Comparison of ENCODE assay signal across 16 cellular contexts in genomic region chr11:102177126-102177525, GRCh38.
DNase-seq lines count a peak whose midpoint lies in the region; ATAC-seq, FAIRE-seq and TF ChIP-seq lines count a peak whose summit lies in the region.
"Had no signal": no experiment of that assay in that cellular context is flagged by ENCODE, and none has a peak within 500 bp of the region (broad histone marks: within the 10 kb centered on the region; RNA-seq: fewer than 3 reads in every experiment).

No MANE protein-coding gene starts in this region.

- H3K27me3 ChIP-seq in HCT116 (ENCODE audit: insufficient read depth, low read length) (no peaks in the 10 kb centered on the region), astrocyte (ENCODE audit: insufficient read depth, low read length) (no peaks in the 10 kb centered on the region), tibial artery (no peaks in the 10 kb centered on the region)
- H3K27me3 ChIP-seq: BLaER1, left lung had no signal

- H3K27me3 Mint-ChIP-seq in astrocyte (ENCODE audit: low read depth, unreplicated experiment) = no peaks in the 10 kb centered on the region
- peaks cover 14% of the 10 kb centered on the region for H3K27me3 Mint-ChIP-seq in activated naive CD8-positive, alpha-beta T cell treated with anti-CD3 and anti-CD28 coated beads, Interleukin-2, amount 50 U/mL, for 24 hours

- no peak overlapping the region for H3K4me3 Mint-ChIP-seq in astrocyte (ENCODE audit: unreplicated experiment)
- H3K4me3 Mint-ChIP-seq in activated naive CD8-positive, alpha-beta T cell treated with anti-CD3 and anti-CD28 coated beads, Interleukin-2, amount 50 U/mL, for 24 hours = no peak overlapping the region
- H3K4me3 Mint-ChIP-seq: activated CD4-positive, alpha-beta memory T cell treated with anti-CD3 and anti-CD28 coated beads, Interleukin-2, amount 10 ng/mL, durations not matched to agents 7 days and 5 days; activated T-helper 17 cell treated with anti-CD3 and anti-CD28 coated beads, Interleukin-2, amount 50 U/mL, for 72 hours; naive B cell had no signal

- H3K4me1 ChIP-seq in HCT116 (ENCODE audit: control insufficient read depth in 1 of 2, insufficient read depth in 2 of 2, low read length in 2 of 2) (peaks cover 15 to 41% of the 10 kb centered on the region in 2 experiments), astrocyte (ENCODE audit: insufficient read depth, low read length) (peaks cover 27% of the 10 kb centered on the region), tibial artery (peaks cover 0 to 58% (median 16%) of the 10 kb centered on the region in 4 donors)
- H3K4me1 ChIP-seq: BLaER1 had no signal

- TF ChIP-seq POLR2A in HCT116 (IDR thresholded peaks at IDR 0.05; ENCODE audit: borderline replicate concordance, extremely low read depth, insufficient read depth, insufficient read length) = no peak

- CTCF ChIA-PET in HCT116 (lab: Charles Lee) = no interaction called here

- H3K4me3 ChIP-seq in HCT116 (replicated peaks in 1 of 2; ENCODE audit: low read depth in 1 of 2, low read length in 2 of 2) (no peak overlapping the region), astrocyte (ENCODE audit: insufficient read depth, low read depth, low read length) (no peak overlapping the region), tibial artery (no peak overlapping the region)
- H3K4me3 ChIP-seq: BLaER1, left lung had no signal

- H3K4me2 ChIP-seq in HCT116 (ENCODE audit: low read length) (peak overlapping the region; percentile 68), astrocyte (ENCODE audit: low read length) (no peak overlapping the region)
- H3K4me2 ChIP-seq: BLaER1 had no signal

- H2AFZ ChIP-seq in HCT116 (ENCODE audit: low read depth, low read length, poor library complexity, severe bottlenecking) = no peak overlapping the region
- H2AFZ ChIP-seq in astrocyte (ENCODE audit: low read depth, low read length) = no peak overlapping the region

- H3K27ac ChIP-seq in HCT116 (ENCODE audit: low read depth, low read length) = peak overlapping the region; percentile 52; the same call in 1 of the 2 replicates
- peak overlapping the region; percentile 76 for H3K27ac ChIP-seq in astrocyte (ENCODE audit: low read depth, low read length)
- peak overlapping the region; percentile 81 to 87 for H3K27ac ChIP-seq in tibial artery
- H3K27ac ChIP-seq: BLaER1 had no signal

- no peak overlapping the region for H3K27ac Mint-ChIP-seq in astrocyte (ENCODE audit: unreplicated experiment)
- no peak overlapping the region for H3K27ac Mint-ChIP-seq in activated naive CD8-positive, alpha-beta T cell treated with anti-CD3 and anti-CD28 coated beads, Interleukin-2, amount 50 U/mL, for 24 hours
- H3K27ac Mint-ChIP-seq: activated CD4-positive, alpha-beta memory T cell treated with anti-CD3 and anti-CD28 coated beads, Interleukin-2, amount 10 ng/mL, durations not matched to agents 7 days and 5 days; activated T-helper 17 cell treated with anti-CD3 and anti-CD28 coated beads, Interleukin-2, amount 50 U/mL, for 72 hours; naive B cell had no signal

- BruUV-seq in HCT116 (replicated peaks; lab: Mats Ljungman, UMichigan) = no TSS peak

- no peak for DNase-seq in HCT116 (ENCODE audit: low read depth, low spot score)
- DNase-seq in astrocyte (ENCODE audit: low read depth) = no peak
- peak; percentile 19 for DNase-seq in kidney tubule cell (ENCODE audit: low spot score)
- DNase-seq in tibial artery = no peak
- no peak for DNase-seq in activated T-cell treated with anti-CD3 and anti-CD28 coated beads, Interleukin-2, amount 50 U/mL, for 1 hour
- DNase-seq in activated naive CD8-positive, alpha-beta T cell treated with anti-CD3 and anti-CD28 coated beads, Interleukin-2, amount 50 U/mL, for 24 hours = no peak
- DNase-seq: activated CD4-positive, alpha-beta memory T cell treated with anti-CD3 and anti-CD28 coated beads, Interleukin-2, amount 10 ng/mL, durations not matched to agents 7 days and 5 days; cortex of kidney; left lung; naive B cell; NCI-H1694; NCI-H524 treated with DMSO at 0.1 percent for 48 hours had no signal

- H3K9me3 ChIP-seq in HCT116 (ENCODE audit: control insufficient read depth in 1 of 2, insufficient read depth in 1 of 2, low read depth in 1 of 2, low read length in 2 of 2) (no peaks in the 10 kb centered on the region), astrocyte (ENCODE audit: insufficient read depth, low read depth, low read length) (no peaks in the 10 kb centered on the region), tibial artery (no peaks in the 10 kb centered on the region)
- H3K9me3 ChIP-seq: left lung had no signal

- TF ChIP-seq CTCF in HCT116 (IDR thresholded peaks at IDR 0.05 in 2 of 3, conservative IDR thresholded peaks at IDR 0.05 in 1 of 3; ENCODE audit: borderline replicate concordance in 1 of 3, insufficient read depth in 1 of 3, low read depth in 2 of 3, low read length in 2 of 3) (no peak), astrocyte (IDR thresholded peaks at IDR 0.05; ENCODE audit: insufficient read depth, low read depth, low read length) (no peak), tibial artery (IDR thresholded peaks at IDR 0.05) (no peak)

- RAD21 ChIA-PET in HCT116 (lab: Charles Lee; ENCODE audit: low non-redundant PET in 1 of 2, low total read pairs in 2 of 2, uncharacterized antibody in 2 of 2, unreplicated experiment in 2 of 2) = no interaction called here

- H3K4me1 Mint-ChIP-seq in astrocyte (ENCODE audit: low read depth, unreplicated experiment) = peaks cover 31% of the 10 kb centered on the region
- peaks cover 2% of the 10 kb centered on the region for H3K4me1 Mint-ChIP-seq in activated naive CD8-positive, alpha-beta T cell treated with anti-CD3 and anti-CD28 coated beads, Interleukin-2, amount 50 U/mL, for 24 hours
- H3K4me1 Mint-ChIP-seq: activated CD4-positive, alpha-beta memory T cell treated with anti-CD3 and anti-CD28 coated beads, Interleukin-2, amount 10 ng/mL, durations not matched to agents 7 days and 5 days; activated T-helper 17 cell treated with anti-CD3 and anti-CD28 coated beads, Interleukin-2, amount 50 U/mL, for 72 hours; naive B cell had no signal

- FAIRE-seq in astrocyte (lab: Jason Lieb, UNC) = peak; percentile 34

- H3K9me3 Mint-ChIP-seq in astrocyte (ENCODE audit: unreplicated experiment) = no peaks in the 10 kb centered on the region
- no peaks in the 10 kb centered on the region for H3K9me3 Mint-ChIP-seq in activated naive CD8-positive, alpha-beta T cell treated with anti-CD3 and anti-CD28 coated beads, Interleukin-2, amount 50 U/mL, for 24 hours
- H3K9me3 Mint-ChIP-seq: activated CD4-positive, alpha-beta memory T cell treated with anti-CD3 and anti-CD28 coated beads, Interleukin-2, amount 10 ng/mL, durations not matched to agents 7 days and 5 days; activated T-helper 17 cell treated with anti-CD3 and anti-CD28 coated beads, Interleukin-2, amount 50 U/mL, for 72 hours; naive B cell had no signal

- TF ChIP-seq RAD21 in HCT116 (IDR thresholded peaks at IDR 0.05; ENCODE audit: low read depth) = no peak

- intact Hi-C loops in HCT116 (cut with micrococcal nuclease) (no loop called here), tibial artery (cut with DNase I; ENCODE audit: low total_unique reads) (loop anchor here (10.0 kb wide), 1 partner anchor 62 kb away; the partner anchor contains the start of gene YAP1)

- POLR2A ChIA-PET in HCT116 (lab: Charles Lee) = interaction anchor here (0.7 kb wide), 1 partner anchor 91 kb away, joined by 4 read pairs; no protein-coding TSS in a partner anchor

- H3K36me3 ChIP-seq in HCT116 (ENCODE audit: control insufficient read depth in 1 of 2, insufficient read depth in 2 of 2, low read length in 2 of 2) (peaks cover 3 to 16% of the 10 kb centered on the region in 2 experiments; a peak in 3 of 4 replicates), astrocyte (ENCODE audit: insufficient read depth, low read length) (peaks cover 12% of the 10 kb centered on the region), tibial artery (peaks cover 6 to 18% (median 6%) of the 10 kb centered on the region in 3 donors)

- ATAC-seq in HCT116 = no peak
- no peak for ATAC-seq in GM19351 (IDR thresholded peaks at IDR 0.05; ENCODE audit: unreplicated experiment)
- no peak for ATAC-seq in HG02852 (IDR thresholded peaks at IDR 0.05; ENCODE audit: unreplicated experiment)
- no peak for ATAC-seq in activated naive CD8-positive, alpha-beta T cell treated with anti-CD3 and anti-CD28 coated beads, Interleukin-2, amount 50 U/mL, for 24 hours
- ATAC-seq: activated T-helper 17 cell treated with anti-CD3 and anti-CD28 coated beads, Interleukin-2, amount 50 U/mL, for 72 hours had no signal

- peaks cover 26% of the 10 kb centered on the region for H3K36me3 Mint-ChIP-seq in astrocyte (ENCODE audit: low read depth, unreplicated experiment)
- no peaks in the 10 kb centered on the region for H3K36me3 Mint-ChIP-seq in activated naive CD8-positive, alpha-beta T cell treated with anti-CD3 and anti-CD28 coated beads, Interleukin-2, amount 50 U/mL, for 24 hours (ENCODE audit: low read depth)

- peaks cover 67% of the 10 kb centered on the region for H3K79me2 ChIP-seq in HCT116 (ENCODE audit: insufficient read depth, low read length)
- peaks cover 70% of the 10 kb centered on the region for H3K79me2 ChIP-seq in astrocyte (ENCODE audit: insufficient read depth, low read length)

- H4K20me1 ChIP-seq in HCT116 (ENCODE audit: insufficient read depth) (no peaks in the 10 kb centered on the region), astrocyte (ENCODE audit: insufficient read depth, low read length) (peaks cover 3% of the 10 kb centered on the region)
- H4K20me1 ChIP-seq: BLaER1 had no signal

- no peaks in the 10 kb centered on the region for H3K9me2 ChIP-seq in HCT116 (ENCODE audit: insufficient read depth)

- H3K9ac ChIP-seq in HCT116 (ENCODE audit: low read length) = no peak overlapping the region
- H3K9ac ChIP-seq in astrocyte (ENCODE audit: low read length) = no peak overlapping the region
- H3K9ac ChIP-seq: BLaER1 had no signal
